Comparison of ENCODE assay signal across 18 cellular contexts in genomic region chr13:77042566-77043177, GRCh38. TPM values are rescaled to one million over a fixed set of nuclear protein-coding genes. Genes with fewer than 3 reads are reported as not detected.
DNase-seq lines count a peak whose midpoint lies in the region; ATAC-seq and TF ChIP-seq lines count a peak whose summit lies in the region.
"Had no signal": no experiment of that assay in that cellular context is flagged by ENCODE, and none has a peak within 500 bp of the region (broad histone marks: within the 10 kb centered on the region; RNA-seq: fewer than 3 reads in every experiment).

No MANE protein-coding gene starts in this region.

- ATAC-seq in stimulated activated naive CD8-positive, alpha-beta T cell treated with anti-CD3 and anti-CD28 coated beads, Interleukin-15, Interleukin-2, amounts not matched to agents 100 U/mL and 50 U/mL, for 24 hours, result no peak
- ATAC-seq in activated B cell treated with CpG ODN at 0.5 μM for 24 hours (ENCODE audit: low read depth) (no peak), left lung (peak; percentile 42), HG02884 (IDR thresholded peaks at IDR 0.05; ENCODE audit: unreplicated experiment) (no peak)

- H3K9me3 ChIP-seq in left lung, result no peaks in the 10 kb centered on the region
- no peaks in the 10 kb centered on the region for H3K9me3 ChIP-seq in uterus
- H3K9me3 ChIP-seq: MG63 had no signal

- no peaks in the 10 kb centered on the region for H3K27me3 ChIP-seq in left lung
- no peaks in the 10 kb centered on the region for H3K27me3 ChIP-seq in uterus
- H3K27me3 ChIP-seq: brain microvascular endothelial cell, MG63 had no signal

- H3K9me3 Mint-ChIP-seq in stimulated activated naive CD8-positive, alpha-beta T cell treated with anti-CD3 and anti-CD28 coated beads, Interleukin-15, Interleukin-2, amounts not matched to agents 100 ng/mL and 50 ng/mL, for 24 hours, result no peaks in the 10 kb centered on the region
- no peaks in the 10 kb centered on the region for H3K9me3 Mint-ChIP-seq in activated B cell treated with CpG ODN at 0.5 μM for 24 hours

- no peak overlapping the region for H3K4me3 Mint-ChIP-seq in stimulated activated naive CD8-positive, alpha-beta T cell treated with anti-CD3 and anti-CD28 coated beads, Interleukin-15, Interleukin-2, amounts not matched to agents 100 ng/mL and 50 ng/mL, for 24 hours
- H3K4me3 Mint-ChIP-seq in activated B cell treated with CpG ODN at 0.5 μM for 24 hours, result no peak overlapping the region

- no peak for DNase-seq in stimulated activated naive CD8-positive, alpha-beta T cell treated with anti-CD3 and anti-CD28 coated beads, Interleukin-15, Interleukin-2, amounts not matched to agents 100 U/mL and 50 U/mL, for 24 hours
- DNase-seq in activated B cell treated with CpG ODN at 0.5 μM for 24 hours (no peak), left lung (no peak), uterus (no peak), DMS 273 (lab: John Stamatoyannopoulos, UW; ENCODE audit: unreplicated experiment) (no peak), NCI-H82 treated with DMSO at 0.1 percent for 48 hours (lab: John Stamatoyannopoulos, UW; ENCODE audit: unreplicated experiment) (no peak)
- DNase-seq: activated CD4-positive, alpha-beta T cell treated with anti-CD3 and anti-CD28 coated beads, Interleukin-2, amount 50 U/mL, for 48 hours; activated gamma-delta T cell treated with Interleukin-2 at 50 U/mL for 16 hours; brain microvascular endothelial cell; effector CD4-positive, alpha-beta T cell; MG63; NCI-H2107; NK-92 treated with Interleukin-12 subunit alpha and Interleukin-12 subunit beta, amount 100 ng/mL, for 24 hours; SHP77 treated with DMSO at 0.1 percent for 48 hours; stimulated activated CD4-positive, alpha-beta T cell treated with anti-CD3 and anti-CD28 coated beads, Interleukin-12 subunit alpha, Interleukin-12 subunit beta, amount 100 ng/mL, for 4 hours; T-helper 9 cell had no signal

- H3K4me3 ChIP-seq in left lung (no peak overlapping the region), uterus (no peak overlapping the region)
- H3K4me3 ChIP-seq: MG63 had no signal

- H3K4me1 Mint-ChIP-seq in stimulated activated naive CD8-positive, alpha-beta T cell treated with anti-CD3 and anti-CD28 coated beads, Interleukin-15, Interleukin-2, amounts not matched to agents 100 ng/mL and 50 ng/mL, for 24 hours (ENCODE audit: low read depth), result no peaks in the 10 kb centered on the region
- H3K4me1 Mint-ChIP-seq in activated B cell treated with CpG ODN at 0.5 μM for 24 hours, result no peaks in the 10 kb centered on the region

- H3K36me3 ChIP-seq in left lung, result peaks cover 0 to 42% of the 10 kb centered on the region in 2 donors
- H3K36me3 ChIP-seq in uterus, result no peaks in the 10 kb centered on the region
- H3K36me3 ChIP-seq: brain microvascular endothelial cell had no signal

- no peak for TF ChIP-seq POLR2A in uterus (IDR thresholded peaks at IDR 0.05)

- POLR2A ChIA-PET in activated B cell treated with CpG ODN at 0.5 μM for 24 hours (lab: Charles Lee), result interaction anchor here (1.0 to 1.4 kb wide), 2 partner anchors 11 to 16 kb away, joined by 3 to 10 read pairs; partner anchors contain the start of gene FBXL3

- H3K27ac Mint-ChIP-seq in stimulated activated naive CD8-positive, alpha-beta T cell treated with anti-CD3 and anti-CD28 coated beads, Interleukin-15, Interleukin-2, amounts not matched to agents 100 ng/mL and 50 ng/mL, for 24 hours, result peak overlapping the region; percentile 17
- peak overlapping the region; percentile 46 for H3K27ac Mint-ChIP-seq in activated B cell treated with CpG ODN at 0.5 μM for 24 hours

- H3K27ac ChIP-seq in left lung, result peak overlapping the region in 1 of 2 donors; percentile 2
- H3K27ac ChIP-seq in uterus, result peak overlapping the region; percentile 52 to 63
- H3K27ac ChIP-seq: brain microvascular endothelial cell had no signal

- no peak for TF ChIP-seq CTCF in activated B cell treated with CpG ODN at 0.5 μM for 24 hours (IDR thresholded peaks at IDR 0.05)
- no peak for TF ChIP-seq CTCF in left lung (IDR thresholded peaks at IDR 0.05)
- no peak for TF ChIP-seq CTCF in uterus (IDR thresholded peaks at IDR 0.05)

- intact Hi-C loops in activated B cell treated with CpG ODN at 0.5 μM for 24 hours (cut with micrococcal nuclease), result no loop called here
- intact Hi-C loops in left lung (cut with DNase I), result no loop called here
- intact Hi-C loops in uterus (cut with DNase I; ENCODE audit: low total_unique reads), result no loop called here

- CTCF ChIA-PET in activated B cell treated with CpG ODN at 0.5 μM for 24 hours (lab: Charles Lee), result interaction anchor here (0.6 kb wide), 1 partner anchor 171 kb away, joined by 3 read pairs; no protein-coding TSS in a partner anchor

- H3K27me3 Mint-ChIP-seq in stimulated activated naive CD8-positive, alpha-beta T cell treated with anti-CD3 and anti-CD28 coated beads, Interleukin-15, Interleukin-2, amounts not matched to agents 100 ng/mL and 50 ng/mL, for 24 hours, result no peaks in the 10 kb centered on the region
- no peaks in the 10 kb centered on the region for H3K27me3 Mint-ChIP-seq in activated B cell treated with CpG ODN at 0.5 μM for 24 hours

- H3K36me3 Mint-ChIP-seq in stimulated activated naive CD8-positive, alpha-beta T cell treated with anti-CD3 and anti-CD28 coated beads, Interleukin-15, Interleukin-2, amounts not matched to agents 100 ng/mL and 50 ng/mL, for 24 hours (ENCODE audit: low read depth), result peaks cover 31% of the 10 kb centered on the region
- H3K36me3 Mint-ChIP-seq in activated B cell treated with CpG ODN at 0.5 μM for 24 hours (ENCODE audit: low read depth), result peaks cover 32% of the 10 kb centered on the region

- H3K4me1 ChIP-seq in left lung (no peaks in the 10 kb centered on the region), uterus (no peaks in the 10 kb centered on the region)

RNA-seq across cellular contexts. Expression of gene FBXL3, which starts 15.7 kb away (rescaled TPM):
- total RNA-seq in activated B cell treated with CpG ODN at 0.5 μM for 24 hours (46.2 and 49.8 TPM in 2 replicates), left lung (10 to 100 TPM; 38.8 to 46.1 TPM), uterus (100 to 1,000 TPM in 2 of 4 donors, 10 to 100 TPM in 2; 62.8 to 158 (median 92.3) TPM)

RNA-seq across cellular contexts. Expression of gene CLN5, which starts 50.8 kb away (rescaled TPM):
- total RNA-seq in activated B cell treated with CpG ODN at 0.5 μM for 24 hours, result 20.6 and 23.6 TPM in 2 replicates
- total RNA-seq in left lung, result 10 to 100 TPM; 34.7 to 43.4 TPM
- 10 to 100 TPM; 18.2 to 49.8 (median 39.5) TPM for total RNA-seq in uterus
